In genomic region chr9:109441296-109441695, GRCh38 we compare ENCODE assay signal across 9 cellular contexts. TPM values are rescaled to one million over a fixed set of nuclear protein-coding genes. Genes with fewer than 3 reads are reported as not detected.
DNase-seq lines count a peak whose midpoint lies in the region; ATAC-seq and TF ChIP-seq lines count a peak whose summit lies in the region.
"Had no signal": no experiment of that assay in that cellular context is flagged by ENCODE, and none has a peak within 500 bp of the region (broad histone marks: within the 10 kb centered on the region; RNA-seq: fewer than 3 reads in every experiment).

No MANE protein-coding gene starts in this region.

- H3K4me3 Mint-ChIP-seq in H9: no peak overlapping the region
- H3K4me3 Mint-ChIP-seq in activated T-helper 17 cell treated with anti-CD3 and anti-CD28 coated beads, Interleukin-2, amount 50 U/mL, for 72 hours: no peak overlapping the region

- H3K4me1 Mint-ChIP-seq in H9: peaks cover 7 to 14% of the 10 kb centered on the region in 2 experiments
- peaks cover 10% of the 10 kb centered on the region for H3K4me1 Mint-ChIP-seq in activated T-helper 17 cell treated with anti-CD3 and anti-CD28 coated beads, Interleukin-2, amount 50 U/mL, for 72 hours

- H3K27ac ChIP-seq in H9 (ENCODE audit: insufficient read length, low read depth, low read length) (no peak overlapping the region), left lung (no peak overlapping the region), esophagus squamous epithelium (peak overlapping the region in 1 of 4 donors; percentile 55)

- no peak overlapping the region for H3K56ac ChIP-seq in H9 (ENCODE audit: insufficient read length, low read depth, low read length)

- no peak overlapping the region for H2BK20ac ChIP-seq in H9 (ENCODE audit: low read depth, low read length, poor library complexity, severe bottlenecking)

- H3K4me2 ChIP-seq in H9 (ENCODE audit: insufficient read depth, insufficient read length, low read length): no peak overlapping the region

- no peak for DNase-seq in BE2C
- peak; percentile 62 for DNase-seq in H9
- no peak for DNase-seq in left lung
- no peak for DNase-seq in NCI-H226
- DNase-seq in esophagus squamous epithelium (lab: John Stamatoyannopoulos, UW): no peak
- DNase-seq in stimulated activated CD4-positive, alpha-beta T cell treated with anti-CD3 and anti-CD28 coated beads, Interleukin-15, amount 100 ng/mL, for 24 hours: no peak
- DNase-seq: effector CD8-positive, alpha-beta T cell had no signal

- H3K23ac ChIP-seq in H9 (ENCODE audit: insufficient read length, low read depth, low read length): no peak overlapping the region

- no peak overlapping the region for H2BK15ac ChIP-seq in H9 (ENCODE audit: low read depth, low read length)

- H3K9me3 Mint-ChIP-seq in H9: no peaks in the 10 kb centered on the region
- no peaks in the 10 kb centered on the region for H3K9me3 Mint-ChIP-seq in activated T-helper 17 cell treated with anti-CD3 and anti-CD28 coated beads, Interleukin-2, amount 50 U/mL, for 72 hours

- H4K91ac ChIP-seq in H9 (ENCODE audit: insufficient read length, low read depth, low read length): no peak overlapping the region

- no peak for ATAC-seq in activated T-helper 17 cell treated with anti-CD3 and anti-CD28 coated beads, Interleukin-2, amount 50 U/mL, for 72 hours (replicated peaks)
- peak; percentile 9 for ATAC-seq in left lung
- no peak for ATAC-seq in HG02763 (IDR thresholded peaks at IDR 0.05; ENCODE audit: unreplicated experiment)

- H3K79me2 ChIP-seq in H9 (ENCODE audit: insufficient read depth, low read length): no peaks in the 10 kb centered on the region

- no peaks in the 10 kb centered on the region for H3K23me2 ChIP-seq in H9 (ENCODE audit: insufficient read length, low read depth, low read length, poor library complexity, severe bottlenecking)

- H3K36me3 ChIP-seq in BE2C: no peaks in the 10 kb centered on the region
- H3K36me3 ChIP-seq in left lung: peaks cover 0 to 5% of the 10 kb centered on the region in 2 donors
- H3K36me3 ChIP-seq in esophagus squamous epithelium: peaks cover 0 to 34% (median 0%) of the 10 kb centered on the region in 3 donors

- no peak overlapping the region for H3T11ph ChIP-seq in H9 (ENCODE audit: low read length)

- H4K5ac ChIP-seq in H9 (ENCODE audit: insufficient read length, low read depth, low read length): no peak overlapping the region

- no peak overlapping the region for H2AFZ ChIP-seq in H9 (ENCODE audit: low read length)

- H2AK5ac ChIP-seq in H9 (ENCODE audit: insufficient read length, low read length): no peak overlapping the region

- H2BK120ac ChIP-seq in H9 (ENCODE audit: low read depth, low read length, poor library complexity, severe bottlenecking): no peak overlapping the region

- H2BK5ac ChIP-seq in H9 (ENCODE audit: insufficient read length, low read length): no peak overlapping the region

- H4K20me1 ChIP-seq in H9 (ENCODE audit: control insufficient read depth, insufficient read depth, insufficient read length): no peaks in the 10 kb centered on the region

- intact Hi-C loops in left lung (cut with DNase I) (no loop called here), esophagus squamous epithelium (cut with DNase I) (loop anchor here (10.0 kb wide), 1 partner anchor 84 kb away; no protein-coding TSS in a partner anchor)

- H4K8ac ChIP-seq in H9 (replicated peaks; ENCODE audit: insufficient read length, low read depth, low read length): no peak overlapping the region

- H2BK12ac ChIP-seq in H9 (ENCODE audit: insufficient read length, low read depth, low read length): no peak overlapping the region

- H3K9me3 ChIP-seq in BE2C (no peaks in the 10 kb centered on the region), H9 (ENCODE audit: control insufficient read depth, low read depth, low read length) (no peaks in the 10 kb centered on the region), left lung (no peaks in the 10 kb centered on the region), esophagus squamous epithelium (no peaks in the 10 kb centered on the region)

- no peak overlapping the region for H3K9ac ChIP-seq in H9 (ENCODE audit: extremely low read depth, insufficient read length, low read length)

- no CpG with 5 or more reads among the region's 3 CpGs for WGBS in H9 (ENCODE audit: extremely low coverage, insufficient read length, low lambda C conversion rate)
- 40 to 54% methylated on average over 3 of the region's 3 CpGs for WGBS in esophagus squamous epithelium, 2 donors

- peaks cover 7% of the 10 kb centered on the region for H3K27me3 ChIP-seq in BE2C
- no peaks in the 10 kb centered on the region for H3K27me3 ChIP-seq in H9 (ENCODE audit: insufficient read depth, low read length)
- H3K27me3 ChIP-seq in left lung: peaks cover 0 to 40% of the 10 kb centered on the region in 2 donors
- peaks cover 0 to 9% (median 0%) of the 10 kb centered on the region in 4 donors for H3K27me3 ChIP-seq in esophagus squamous epithelium

- H3K4me3 ChIP-seq in BE2C (ENCODE audit: low read depth, low read length) (no peak overlapping the region), left lung (no peak overlapping the region), esophagus squamous epithelium (no peak overlapping the region)

- no peak overlapping the region for H3K14ac ChIP-seq in H9 (ENCODE audit: insufficient read depth, low read length)

- H3K4me1 ChIP-seq in BE2C (no peaks in the 10 kb centered on the region), H9 (ENCODE audit: insufficient read depth, low read length) (no peaks in the 10 kb centered on the region; the same call in 1 of the 2 replicates), left lung (no peaks in the 10 kb centered on the region), esophagus squamous epithelium (peaks cover 0 to 24% (median 8%) of the 10 kb centered on the region in 3 donors)

- TF ChIP-seq POLR2A in esophagus squamous epithelium (IDR thresholded peaks at IDR 0.05): no peak

- H3K27ac Mint-ChIP-seq in H9: peak overlapping the region; percentile 8 to 87 (median 39); a peak in 3 of 7 replicates
- peak overlapping the region; percentile 48 for H3K27ac Mint-ChIP-seq in activated T-helper 17 cell treated with anti-CD3 and anti-CD28 coated beads, Interleukin-2, amount 50 U/mL, for 72 hours

- peak; percentile 36 for TF ChIP-seq CTCF in BE2C (IDR thresholded peaks at IDR 0.05; ENCODE audit: low read depth, low read length)
- TF ChIP-seq CTCF in H9 (conservative IDR thresholded peaks at IDR 0.05): peak; percentile 32; the same call in 1 of the 3 replicates
- no peak for TF ChIP-seq CTCF in left lung (IDR thresholded peaks at IDR 0.05)
- peak in 1 of 6 experiments; percentile 2 for TF ChIP-seq CTCF in esophagus squamous epithelium (IDR thresholded peaks at IDR 0.05)

- H3K79me1 ChIP-seq in H9 (ENCODE audit: insufficient read depth, low read depth, low read length, poor library complexity, severe bottlenecking): no peaks in the 10 kb centered on the region

- H3K36me3 Mint-ChIP-seq in H9 (ENCODE audit: insufficient read depth in 1 of 3, low read depth in 3 of 3): no peaks in the 10 kb centered on the region
- H3K36me3 Mint-ChIP-seq in activated T-helper 17 cell treated with anti-CD3 and anti-CD28 coated beads, Interleukin-2, amount 50 U/mL, for 72 hours (ENCODE audit: low read depth): no peaks in the 10 kb centered on the region

- no peaks in the 10 kb centered on the region for H3K27me3 Mint-ChIP-seq in H9 (ENCODE audit: low read depth)
- peaks cover 15% of the 10 kb centered on the region for H3K27me3 Mint-ChIP-seq in activated T-helper 17 cell treated with anti-CD3 and anti-CD28 coated beads, Interleukin-2, amount 50 U/mL, for 72 hours

- H3K4ac ChIP-seq in H9 (ENCODE audit: low read depth, low read length): no peak overlapping the region

- no peak overlapping the region for H3K18ac ChIP-seq in H9 (ENCODE audit: insufficient read length, low read depth, low read length)

RNA-seq across cellular contexts. Expression of gene PTPN3, which starts 56.8 kb away (rescaled TPM):
- not detected for polyA plus RNA-seq in BE2C (2012; ENCODE audit: insufficient read depth, insufficient read length, low read depth)
- total RNA-seq in H9 (2021) (2.2 and 2.6 TPM in 2 replicates), left lung (10 to 100 TPM; 15.1 to 15.9 TPM), esophagus squamous epithelium (10 to 100 TPM; 11.8 to 21.6 (median 14.1) TPM)
- total RNA-seq in activated T-helper 17 cell treated with anti-CD3 and anti-CD28 coated beads, Interleukin-2, amount 50 U/mL, for 72 hours: under 1 TPM; 0.41 to 0.82 TPM

Comparison
In these comparisons a context has a peak if more than half of its experiments do, and no peak if none do; other contexts are left out.
1. CTCF ChIP-seq: peak in BE2C (single experiment) and H9 (single experiment); none in left lung (0 of 2).